1 cellular context compared by ENCODE assay signal in the genomic region with DNA sequence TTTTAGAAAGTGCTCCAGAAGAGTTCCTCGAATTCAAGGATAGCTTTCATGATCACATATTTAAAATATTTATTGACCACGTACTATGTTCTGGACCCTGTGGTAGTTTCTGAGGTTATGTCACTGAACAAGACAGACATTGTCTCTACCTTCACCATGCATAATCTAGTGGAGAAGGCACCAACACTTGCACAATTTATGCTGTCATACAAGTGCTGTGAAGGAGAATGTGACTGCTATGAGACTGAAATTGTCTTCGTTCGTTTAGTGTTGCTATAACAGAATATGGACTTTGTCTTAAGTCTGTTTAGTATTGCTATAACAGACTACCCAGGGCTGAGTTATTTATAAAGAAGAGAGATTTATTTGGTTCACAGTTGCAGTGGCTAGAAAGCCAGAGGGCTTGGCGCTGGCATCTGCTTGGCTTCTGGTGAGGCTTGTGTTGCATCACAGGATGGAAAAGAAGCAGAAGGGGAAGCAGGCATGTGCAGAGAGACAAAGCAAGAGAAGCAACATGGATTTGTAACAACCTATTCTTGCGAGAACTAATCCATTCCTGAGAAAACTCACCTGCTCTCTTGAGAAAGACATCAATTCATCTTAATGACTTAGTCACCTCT.
TF ChIP-seq lines count a peak whose summit lies in the region.

No MANE protein-coding gene starts in this region.

TF ChIP-seq in GM23338, 12 proteins besides CTCF, POLR2A, EP300 and RAD21 (continued from another document):
- TF ChIP-seq ZNF462 (CRISPR knock-in tag; IDR thresholded peaks at IDR 0.05) = no peak
TF ChIP-seq in GM23338: peak in this region for 0.
